1 cellular context compared by ENCODE assay signal in genomic region chr1:51519048-51519856, GRCh38.
TF ChIP-seq lines count a peak whose summit lies in the region.

Gene EPS15, minus strand, starts transcription at chr1:51519266. Its CDS starts 35 bp downstream, at chr1:51519231.

TF ChIP-seq in K562, 482 proteins besides CTCF, POLR2A, EP300 and RAD21 (continued from another document and continues in another):
- TF ChIP-seq ATF1 (CRISPR knock-in tag; IDR thresholded peaks at IDR 0.05) (no peak), ATF1 (tag; IDR thresholded peaks at IDR 0.05) (no peak; the same call in 1 of the 2 replicates), ZSCAN29 (IDR thresholded peaks at IDR 0.05) (peak; percentile 55; the same call in 1 of the 2 replicates), ZNF561 (CRISPR knock-in tag; conservative IDR thresholded peaks at IDR 0.05) (no peak; the same call in 1 of the 2 replicates), POLR2G (IDR thresholded peaks at IDR 0.05; ENCODE audit: low read depth, low read length) (peak; percentile 93), SPI1 (IDR thresholded peaks at IDR 0.05; ENCODE audit: borderline replicate concordance, low read depth, low read length) (no peak), ZNF79 (CRISPR knock-in tag; IDR thresholded peaks at IDR 0.05; ENCODE audit: low read depth) (no peak), DACH1 (IDR thresholded peaks at IDR 0.05; ENCODE audit: partially characterized antibody) (no peak), THRA (IDR thresholded peaks at IDR 0.05) (0 out of 2 replicates have a peak, but pooled peaks have one; percentile 10), CBX5 (IDR thresholded peaks at IDR 0.05; ENCODE audit: borderline replicate concordance, low read depth) (no peak), TRIM24 (IDR thresholded peaks at IDR 0.05) (peak; percentile 29 to 58; a peak in 1 of 4 replicates), HDGF (IDR thresholded peaks at IDR 0.05) (peak; percentile 39; the same call in 1 of the 2 replicates), HMG20B (CRISPR knock-in tag; IDR thresholded peaks at IDR 0.05) (no peak), MCM7 (IDR thresholded peaks at IDR 0.05) (no peak), NCOA1 (IDR thresholded peaks at IDR 0.05; ENCODE audit: low read depth) (0 out of 2 replicates have a peak, but pooled peaks have one; percentile 57), MEF2D (tag; conservative IDR thresholded peaks at IDR 0.05; ENCODE audit: low read depth) (0 out of 2 replicates have a peak, but pooled peaks have one; percentile 25), BCLAF1 (IDR thresholded peaks at IDR 0.05; ENCODE audit: borderline replicate concordance in 1 of 2, control insufficient read depth in 1 of 2, low read depth in 2 of 2, low read length in 1 of 2) (no peak; a peak in 1 of 4 replicates), RB1 (IDR thresholded peaks at IDR 0.05; ENCODE audit: low read depth) (peak; percentile 32), HMBOX1 (IDR thresholded peaks at IDR 0.05) (no peak), ZNF57 (CRISPR knock-in tag; IDR thresholded peaks at IDR 0.05) (no peak), ARID3B (CRISPR knock-in tag; IDR thresholded peaks at IDR 0.05; ENCODE audit: borderline replicate concordance) (0 out of 2 replicates have a peak, but pooled peaks have one; percentile 84), ZBED1 (IDR thresholded peaks at IDR 0.05) (peak; percentile 10; the same call in 1 of the 2 replicates), EZH2 (IDR thresholded peaks at IDR 0.05; ENCODE audit: borderline replicate concordance, low read depth, low read length) (no peak), CBFB (CRISPR knock-in tag; IDR thresholded peaks at IDR 0.05) (no peak), DPF2 (IDR thresholded peaks at IDR 0.05) (0 out of 2 replicates have a peak, but pooled peaks have one; percentile 60), ZNF324 (CRISPR knock-in tag; IDR thresholded peaks at IDR 0.05) (peak; percentile 60; the same call in 1 of the 2 replicates), MCM5 (IDR thresholded peaks at IDR 0.05; ENCODE audit: low read depth) (no peak), CBFA2T3 (IDR thresholded peaks at IDR 0.05) (peak; percentile 36; the same call in 1 of the 2 replicates), MITF (IDR thresholded peaks at IDR 0.05) (no peak), ZNF184 (CRISPR knock-in tag; IDR thresholded peaks at IDR 0.05) (no peak), THAP12 (CRISPR knock-in tag; IDR thresholded peaks at IDR 0.05) (peak; percentile 55; the same call in 1 of the 2 replicates), ZNF551 (CRISPR knock-in tag; IDR thresholded peaks at IDR 0.05) (no peak), MED1 (CRISPR knock-in tag; IDR thresholded peaks at IDR 0.05; ENCODE audit: borderline replicate concordance) (no peak), GATAD2A (IDR thresholded peaks at IDR 0.05) (peak; percentile 69; the same call in 1 of the 2 replicates), FOXA3 (CRISPR knock-in tag; conservative IDR thresholded peaks at IDR 0.05 in 1 of 2, IDR thresholded peaks at IDR 0.05 in 1 of 2) (0 out of 4 replicates have a peak, but pooled peaks have one; percentile 32 to 40), SRSF7 (optimal IDR thresholded peaks at IDR 0.05; ENCODE audit: low read depth, low read length) (no peak), ZFX (CRISPR knock-in tag; IDR thresholded peaks at IDR 0.05) (peak; percentile 79), MAX (CRISPR knock-in tag; IDR thresholded peaks at IDR 0.05) (no peak), SMARCA4 (IDR thresholded peaks at IDR 0.05) (peak; percentile 17; the same call in 1 of the 2 replicates), DLX4 (CRISPR knock-in tag; IDR thresholded peaks at IDR 0.05) (no peak), TCF15 (CRISPR knock-in tag; IDR thresholded peaks at IDR 0.05) (peak; percentile 89), TRIM28 (IDR thresholded peaks at IDR 0.05) (peak; percentile 66; the same call in 1 of the 2 replicates), ZNF699 (CRISPR knock-in tag; IDR thresholded peaks at IDR 0.05; ENCODE audit: insufficient replicate concordance) (no peak), HDAC1 (IDR thresholded peaks at IDR 0.05) (peak; percentile 59 to 82; a peak in 3 of 4 replicates), KLF13 (tag; IDR thresholded peaks at IDR 0.05; ENCODE audit: borderline replicate concordance, low read depth) (peak; percentile 41; the same call in 1 of the 2 replicates), MCM3 (IDR thresholded peaks at IDR 0.05) (no peak), UBTF (IDR thresholded peaks at IDR 0.05; ENCODE audit: borderline replicate concordance in 1 of 2, low read depth in 2 of 2, low read length in 2 of 2) (0 out of 4 replicates have a peak, but pooled peaks of 1 of the 2 experiments have one; percentile 56)
